Comparison of ENCODE assay signal across 8 cellular contexts in the genomic region with DNA sequence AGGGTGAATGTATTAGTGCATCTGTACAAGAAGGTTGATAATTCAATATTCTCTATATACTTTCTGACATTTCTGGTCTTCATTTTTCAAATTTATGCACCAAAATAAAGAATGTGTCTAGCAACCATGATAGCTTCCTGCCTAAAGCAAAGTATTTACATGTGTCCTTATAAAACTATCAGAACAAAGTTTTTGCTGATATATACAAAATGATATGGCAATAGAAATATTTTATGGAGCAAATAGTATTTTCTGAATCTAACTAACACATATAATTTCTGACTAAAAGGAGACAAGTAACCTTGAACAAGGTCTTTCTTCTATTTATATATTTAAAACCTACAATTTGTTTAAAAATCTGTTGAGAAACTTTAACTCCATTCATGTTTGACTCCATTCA.
"Had no signal": no experiment of that assay in that cellular context is flagged by ENCODE, and none has a peak within 500 bp of the region (broad histone marks: within the 10 kb centered on the region; RNA-seq: fewer than 3 reads in every experiment).

No MANE protein-coding gene starts in this region.

- H3K4me2 ChIP-seq: GM23338 had no signal

- H3K36me3 Mint-ChIP-seq: IgD-negative memory B cell had no signal

- H3K4me1 Mint-ChIP-seq: IgD-negative memory B cell had no signal

- H3K27ac Mint-ChIP-seq: GM23338, H9, IgD-negative memory B cell had no signal

- H2AFZ ChIP-seq: GM23338 had no signal

- ATAC-seq: GM23338 had no signal

- FAIRE-seq: H1, H54 had no signal

- H3K4me3 ChIP-seq: GM23338 had no signal

- H3K9me3 Mint-ChIP-seq: GM23338, H9, IgD-negative memory B cell had no signal

- H3K27me3 Mint-ChIP-seq: IgD-negative memory B cell had no signal

- DNase-seq: H9, HCEC 1CT, KG1 had no signal

- H3K4me3 Mint-ChIP-seq: GM23338, H9, IgD-negative memory B cell had no signal

- H3K27ac ChIP-seq: HL-60 had no signal
